Comparison of ENCODE assay signal across 23 cellular contexts in genomic region chr11:73162196-73162740, GRCh38. TPM values are rescaled to one million over a fixed set of nuclear protein-coding genes. Genes with fewer than 3 reads are reported as not detected.
DNase-seq lines count a peak whose midpoint lies in the region; ATAC-seq and TF ChIP-seq lines count a peak whose summit lies in the region.
"Had no signal": no experiment of that assay in that cellular context is flagged by ENCODE, and none has a peak within 500 bp of the region (broad histone marks: within the 10 kb centered on the region; RNA-seq: fewer than 3 reads in every experiment).

No MANE protein-coding gene starts in this region.

- peak overlapping the region in 1 of 4 donors; percentile 65 for H3K4me3 Mint-ChIP-seq in IgD-negative memory B cell
- H3K4me3 Mint-ChIP-seq in activated B cell treated with CpG ODN at 0.5 μM for 24 hours: peak overlapping the region; percentile 30
- no peak overlapping the region for H3K4me3 Mint-ChIP-seq in activated CD4-positive, alpha-beta memory T cell treated with anti-CD3 and anti-CD28 coated beads for 36 hours
- H3K4me3 Mint-ChIP-seq: type B pancreatic cell had no signal

- H3K4me1 ChIP-seq in neutrophil (ENCODE audit: control insufficient read depth in 1 of 2, insufficient read depth in 1 of 2, low read depth in 1 of 2, low read length in 1 of 2): peaks cover 10 to 17% of the 10 kb centered on the region in 2 experiments

- TF ChIP-seq CTCF in activated B cell treated with CpG ODN at 0.5 μM for 24 hours (IDR thresholded peaks at IDR 0.05): no peak
- no peak for TF ChIP-seq CTCF in neutrophil (IDR thresholded peaks at IDR 0.05)

- CTCF ChIA-PET in activated B cell treated with CpG ODN at 0.5 μM for 24 hours (lab: Charles Lee): interaction anchor here (1.1 to 5.2 kb wide), 3 partner anchors 15 to 237 kb away, joined by 3 to 33 read pairs (median 28); partner anchors contain the start of gene FCHSD2
- CTCF ChIA-PET in activated CD4-positive, alpha-beta memory T cell treated with anti-CD3 and anti-CD28 coated beads for 36 hours (lab: Charles Lee): interaction anchor here (0.9 kb wide), 1 partner anchor 16 kb away, joined by 3 read pairs; no protein-coding TSS in a partner anchor

- H3K9me3 ChIP-seq in neutrophil: no peaks in the 10 kb centered on the region
- H3K9me3 ChIP-seq: psoas muscle, SJSA1 had no signal

- peak; percentile 24 for DNase-seq in NOMO-1 treated with DMSO at 0.1 percent for 48 hours (lab: John Stamatoyannopoulos, UW; ENCODE audit: unreplicated experiment)
- no peak for DNase-seq in NOMO-1 treated with dmso at 0.1 percent for 144 hours (lab: John Stamatoyannopoulos, UW; ENCODE audit: unreplicated experiment)
- DNase-seq in activated B cell treated with CpG ODN at 0.5 μM for 24 hours: no peak
- no peak for DNase-seq in A172 (ENCODE audit: low spot score)
- no peak for DNase-seq in activated CD4-positive, alpha-beta memory T cell treated with anti-CD3 and anti-CD28 coated beads for 36 hours
- DNase-seq: 8988T; activated CD4-positive, alpha-beta T cell treated with anti-CD3 and anti-CD28 coated beads for 4 hours; central memory CD4-positive, alpha-beta T cell; H7; kidney glomerular epithelial cell; mammary epithelial cell; NCI-H1436; NCI-H510A; NK-92 treated with Interleukin-12 subunit alpha and Interleukin-12 subunit beta, amount 100 ng/mL, for 24 hours; nucleus accumbens; psoas muscle had no signal

- H3K36me3 Mint-ChIP-seq in IgD-negative memory B cell: peaks cover 2% of the 10 kb centered on the region
- no peaks in the 10 kb centered on the region for H3K36me3 Mint-ChIP-seq in activated B cell treated with CpG ODN at 0.5 μM for 24 hours (ENCODE audit: low read depth)
- no peaks in the 10 kb centered on the region for H3K36me3 Mint-ChIP-seq in activated CD4-positive, alpha-beta memory T cell treated with anti-CD3 and anti-CD28 coated beads for 36 hours
- H3K36me3 Mint-ChIP-seq: type B pancreatic cell had no signal

- no peak overlapping the region for H3K4me3 ChIP-seq in neutrophil (ENCODE audit: low read depth in 1 of 2, low read length in 1 of 2)
- H3K4me3 ChIP-seq: psoas muscle, SJSA1 had no signal

- H3K27ac Mint-ChIP-seq in IgD-negative memory B cell (peak overlapping the region in 2 of 3 donors; percentile 45 to 63), activated B cell treated with CpG ODN at 0.5 μM for 24 hours (peak overlapping the region; percentile 71)
- no peak overlapping the region for H3K27ac Mint-ChIP-seq in activated CD4-positive, alpha-beta memory T cell treated with anti-CD3 and anti-CD28 coated beads for 36 hours
- H3K27ac Mint-ChIP-seq: type B pancreatic cell had no signal

- peaks cover 51 to 59% (median 59%) of the 10 kb centered on the region in 3 donors for H3K4me1 Mint-ChIP-seq in IgD-negative memory B cell
- peaks cover 87% of the 10 kb centered on the region for H3K4me1 Mint-ChIP-seq in activated B cell treated with CpG ODN at 0.5 μM for 24 hours
- H3K4me1 Mint-ChIP-seq in activated CD4-positive, alpha-beta memory T cell treated with anti-CD3 and anti-CD28 coated beads for 36 hours (ENCODE audit: low read depth): no peaks in the 10 kb centered on the region

- no peaks in the 10 kb centered on the region for H3K27me3 ChIP-seq in neutrophil
- H3K27me3 ChIP-seq: SJSA1 had no signal

- peaks cover 0 to 1% (median 0%) of the 10 kb centered on the region in 3 donors for H3K9me3 Mint-ChIP-seq in IgD-negative memory B cell
- no peaks in the 10 kb centered on the region for H3K9me3 Mint-ChIP-seq in activated B cell treated with CpG ODN at 0.5 μM for 24 hours
- H3K9me3 Mint-ChIP-seq in activated CD4-positive, alpha-beta memory T cell treated with anti-CD3 and anti-CD28 coated beads for 36 hours: no peaks in the 10 kb centered on the region
- H3K9me3 Mint-ChIP-seq: type B pancreatic cell had no signal

- H3K27ac ChIP-seq in neutrophil: peak overlapping the region; percentile 0
- H3K27ac ChIP-seq: epithelial cell of prostate, psoas muscle, SJSA1 had no signal

- H3K36me3 ChIP-seq in neutrophil: no peaks in the 10 kb centered on the region
- H3K36me3 ChIP-seq: SJSA1 had no signal

- intact Hi-C loops in activated B cell treated with CpG ODN at 0.5 μM for 24 hours (cut with micrococcal nuclease): loop anchor here (1.0 kb wide), 1 partner anchor 8 kb away; no protein-coding TSS in a partner anchor
- intact Hi-C loops in activated CD4-positive, alpha-beta memory T cell treated with anti-CD3 and anti-CD28 coated beads for 36 hours (cut with micrococcal nuclease): no loop called here

- POLR2A ChIA-PET in activated B cell treated with CpG ODN at 0.5 μM for 24 hours (lab: Charles Lee): interaction anchor here (4.8 to 15.8 kb wide), 2 partner anchors 10 to 20 kb away, joined by 35 to 551 read pairs; partner anchors contain the start of gene FCHSD2
- POLR2A ChIA-PET in activated CD4-positive, alpha-beta memory T cell treated with anti-CD3 and anti-CD28 coated beads for 36 hours (lab: Charles Lee): no interaction called here

- H3K27me3 Mint-ChIP-seq in IgD-negative memory B cell: no peaks in the 10 kb centered on the region
- H3K27me3 Mint-ChIP-seq in activated B cell treated with CpG ODN at 0.5 μM for 24 hours: no peaks in the 10 kb centered on the region
- no peaks in the 10 kb centered on the region for H3K27me3 Mint-ChIP-seq in activated CD4-positive, alpha-beta memory T cell treated with anti-CD3 and anti-CD28 coated beads for 36 hours
- H3K27me3 Mint-ChIP-seq: type B pancreatic cell had no signal

- no peak for ATAC-seq in activated B cell treated with CpG ODN at 0.5 μM for 24 hours (ENCODE audit: low read depth)
- no peak for ATAC-seq in activated CD4-positive, CD25-positive, alpha-beta regulatory T cell treated with anti-CD3 and anti-CD28 coated beads, Interleukin-2, amount 50 U/mL, for 24 hours
- ATAC-seq: psoas muscle had no signal

RNA-seq across cellular contexts. Expression of gene FCHSD2, which starts 20.1 kb away (rescaled TPM):
- polyA plus RNA-seq in IgD-negative memory B cell: 72.1 TPM
- total RNA-seq in activated B cell treated with CpG ODN at 0.5 μM for 24 hours: 176 and 207 TPM in 2 replicates
- total RNA-seq in A172 (2014; rRNA removed; shearing (Covaris generic)): 6.3 and 8.7 TPM in 2 replicates
- total RNA-seq in activated CD4-positive, alpha-beta memory T cell treated with anti-CD3 and anti-CD28 coated beads for 36 hours: 10 to 100 TPM; 21.9 to 24.1 TPM

RNA-seq across cellular contexts. Expression of gene P2RY2, which starts 55.8 kb away (rescaled TPM):
- 0.13 TPM for polyA plus RNA-seq in IgD-negative memory B cell
- 0.22 and 0.42 TPM in 2 replicates for total RNA-seq in activated B cell treated with CpG ODN at 0.5 μM for 24 hours
- not detected in 2 replicates for total RNA-seq in A172 (2014; rRNA removed; shearing (Covaris generic))
- not detected for total RNA-seq in activated CD4-positive, alpha-beta memory T cell treated with anti-CD3 and anti-CD28 coated beads for 36 hours
- total RNA-seq: SJSA1; T-helper 1 cell treated with Interleukin-12 subunit alpha and Interleukin-12 subunit beta and Interleukin-4 antibody, amounts not matched to agents 30 ng/mL and 1 ng/mL, for 36 hours had no signal
